In the genomic region with DNA sequence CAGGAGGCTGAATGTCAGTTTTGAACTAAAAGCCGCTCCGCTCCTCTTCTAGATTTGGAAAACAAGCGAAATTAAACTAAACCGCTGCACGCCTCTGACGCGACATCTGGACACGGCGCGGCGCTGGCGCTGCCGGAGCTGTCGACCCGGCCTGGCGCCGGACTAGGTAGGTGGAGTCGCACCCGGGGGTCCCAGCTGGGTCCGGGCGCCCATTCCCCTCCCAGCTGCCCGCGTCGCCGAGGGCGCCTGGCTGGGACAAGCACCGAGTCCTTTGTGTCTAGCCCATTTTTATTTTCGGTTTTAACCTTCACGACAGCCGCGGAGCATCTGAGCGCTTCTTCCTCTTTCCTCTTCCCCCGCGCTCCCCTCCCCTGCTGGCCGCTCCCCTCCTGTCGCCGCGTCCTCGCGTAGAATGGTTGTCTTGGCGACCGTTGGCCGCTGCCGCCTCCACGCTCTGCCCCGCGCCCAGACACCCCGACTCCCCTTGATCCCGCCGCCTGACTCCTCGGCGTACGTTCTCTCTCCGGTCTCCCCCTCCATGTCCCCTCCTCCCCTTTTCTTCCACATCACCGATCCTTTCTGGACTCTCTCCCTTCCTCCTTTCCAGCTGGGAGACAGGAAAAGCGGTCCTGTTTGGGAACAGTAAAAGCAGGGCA, we compare ENCODE assay signal across 8 cellular contexts. TPM values are rescaled to one million over a fixed set of nuclear protein-coding genes. Genes with fewer than 3 reads are reported as not detected.
DNase-seq lines count a peak whose midpoint lies in the region; ATAC-seq and TF ChIP-seq lines count a peak whose summit lies in the region.

No MANE protein-coding gene starts in this region.

- peak overlapping the region; percentile 99 for H3K27ac ChIP-seq in DND-41 (ENCODE audit: low read length)
- peak overlapping the region; percentile 100 for H3K27ac ChIP-seq in RWPE1
- no peak overlapping the region for H3K27ac ChIP-seq in cardiac muscle cell
- H3K27ac ChIP-seq in parathyroid adenoma: peak overlapping the region; percentile 74

- H4K20me1 ChIP-seq in DND-41 (ENCODE audit: insufficient read depth, low read length): peaks cover 18% of the 10 kb centered on the region; the same call in 1 of the 2 replicates

- H3K36me3 ChIP-seq in DND-41 (ENCODE audit: insufficient read depth, low read length) (peaks cover 36% of the 10 kb centered on the region), cardiac muscle cell (no peaks in the 10 kb centered on the region), parathyroid adenoma (ENCODE audit: control insufficient read depth, insufficient read depth, low read length) (no peaks in the 10 kb centered on the region)

- peak overlapping the region; percentile 97 for H3K9ac ChIP-seq in DND-41 (ENCODE audit: low read depth, low read length)
- H3K9ac ChIP-seq in parathyroid adenoma: no peak overlapping the region

- peaks cover 46% of the 10 kb centered on the region for H3K36me3 Mint-ChIP-seq in activated naive CD4-positive, alpha-beta T cell treated with anti-CD3 and anti-CD28 coated beads, Interleukin-2, amount 10 ng/mL, durations not matched to agents 7 days and 5 days

- CTCF ChIA-PET in RWPE1 (lab: Yijun Ruan, JAX): interaction anchor here (3.3 kb wide), 1 partner anchor 13 kb away, joined by 16 read pairs; a partner anchor contains a TSS
- CTCF ChIA-PET in activated naive CD4-positive, alpha-beta T cell treated with anti-CD3 and anti-CD28 coated beads, Interleukin-2, amount 10 ng/mL, durations not matched to agents 7 days and 5 days (lab: Charles Lee): interaction anchor here (0.9 to 2.1 kb wide), 7 partner anchors 12 to 183 kb away, joined by 3 to 7 read pairs (median 4); a partner anchor contains a TSS

- H3K4me3 ChIP-seq in DND-41 (ENCODE audit: low read depth in 1 of 2, low read length in 2 of 2) (peak overlapping the region; percentile 53 to 71), cardiac muscle cell (peak overlapping the region; percentile 40), parathyroid adenoma (ENCODE audit: low read depth, low read length) (peak overlapping the region; percentile 79)

- H3K79me2 ChIP-seq in DND-41 (ENCODE audit: insufficient read depth, low read length) (peaks cover 97% of the 10 kb centered on the region), parathyroid adenoma (no peaks in the 10 kb centered on the region)

- peaks cover 42% of the 10 kb centered on the region for H3K4me1 Mint-ChIP-seq in activated naive CD4-positive, alpha-beta T cell treated with anti-CD3 and anti-CD28 coated beads, Interleukin-2, amount 10 ng/mL, durations not matched to agents 7 days and 5 days

- H3K9me3 Mint-ChIP-seq in activated naive CD4-positive, alpha-beta T cell treated with anti-CD3 and anti-CD28 coated beads, Interleukin-2, amount 10 ng/mL, durations not matched to agents 7 days and 5 days: no peaks in the 10 kb centered on the region

- TF ChIP-seq CTCF in DND-41 (IDR thresholded peaks at IDR 0.05; ENCODE audit: borderline replicate concordance, extremely low read depth, low read length, poor library complexity, severe bottlenecking): no peak
- TF ChIP-seq CTCF in RWPE1 (conservative IDR thresholded peaks at IDR 0.05; ENCODE audit: low read depth): no peak
- no peak for TF ChIP-seq CTCF in cardiac muscle cell (IDR thresholded peaks at IDR 0.05; ENCODE audit: low read depth, low read length)
- no peak for TF ChIP-seq CTCF in parathyroid adenoma (IDR thresholded peaks at IDR 0.05)

- H3K9me3 ChIP-seq in DND-41 (ENCODE audit: insufficient read depth, low read length, severe bottlenecking) (no peaks in the 10 kb centered on the region), cardiac muscle cell (ENCODE audit: low read depth) (no peaks in the 10 kb centered on the region), parathyroid adenoma (ENCODE audit: control insufficient read depth, low read length) (no peaks in the 10 kb centered on the region)

- H3K4me3 Mint-ChIP-seq in activated naive CD4-positive, alpha-beta T cell treated with anti-CD3 and anti-CD28 coated beads, Interleukin-2, amount 10 ng/mL, durations not matched to agents 7 days and 5 days: peak overlapping the region; percentile 98

- ATAC-seq in DND-41 (ENCODE audit: insufficient read depth, low read depth): peak; percentile 60
- peak; percentile 83 for ATAC-seq in GM21515 (IDR thresholded peaks at IDR 0.05; ENCODE audit: unreplicated experiment)

- peak overlapping the region; percentile 64 for H2AFZ ChIP-seq in DND-41 (ENCODE audit: low read depth, low read length)
- peak overlapping the region; percentile 54 for H2AFZ ChIP-seq in parathyroid adenoma

- DNase-seq in DND-41: peak; percentile 90
- peak in 72 of 76 experiments; percentile 31 to 85 (median 75) for DNase-seq in HUDEP-2 (lab: John Stamatoyannopoulos, UW; ENCODE audit: unreplicated experiment in 76 of 76)
- peak; percentile 46 for DNase-seq in RWPE1 (ENCODE audit: low spot score)
- peak; percentile 94 for DNase-seq in activated naive CD4-positive, alpha-beta T cell treated with anti-CD3 and anti-CD28 coated beads, Interleukin-2, amount 10 ng/mL, durations not matched to agents 7 days and 5 days
- DNase-seq in cardiac muscle cell (ENCODE audit: low read depth in 1 of 2, low spot score in 1 of 2): peak; percentile 36 to 74
- DNase-seq in H4 (ENCODE audit: low spot score): no peak

- no peaks in the 10 kb centered on the region for H3K27me3 ChIP-seq in DND-41 (ENCODE audit: insufficient read depth, low read length, poor library complexity)
- H3K27me3 ChIP-seq in cardiac muscle cell: peaks cover 100% of the 10 kb centered on the region
- no peaks in the 10 kb centered on the region for H3K27me3 ChIP-seq in parathyroid adenoma (ENCODE audit: control insufficient read depth, insufficient read depth, low read length)

- peaks cover 58% of the 10 kb centered on the region for H3K27me3 Mint-ChIP-seq in activated naive CD4-positive, alpha-beta T cell treated with anti-CD3 and anti-CD28 coated beads, Interleukin-2, amount 10 ng/mL, durations not matched to agents 7 days and 5 days

- H3K4me2 ChIP-seq in DND-41 (ENCODE audit: insufficient read depth, low read length): peak overlapping the region; percentile 66
- peak overlapping the region; percentile 91 for H3K4me2 ChIP-seq in parathyroid adenoma (ENCODE audit: low read length)

- H3K4me1 ChIP-seq in DND-41 (ENCODE audit: insufficient read depth, low read length) (peaks cover 57% of the 10 kb centered on the region), cardiac muscle cell (ENCODE audit: low read depth) (no peaks in the 10 kb centered on the region), parathyroid adenoma (no peaks in the 10 kb centered on the region)

- POLR2A ChIA-PET in RWPE1 (lab: Yijun Ruan, JAX; ENCODE audit: low non-redundant PET): interaction anchor here (2.6 kb wide), 1 partner anchor 14 kb away, joined by 14 read pairs; a partner anchor contains a TSS

- peak overlapping the region; percentile 100 for H3K27ac Mint-ChIP-seq in activated naive CD4-positive, alpha-beta T cell treated with anti-CD3 and anti-CD28 coated beads, Interleukin-2, amount 10 ng/mL, durations not matched to agents 7 days and 5 days

RNA-seq across cellular contexts. Expression of a gene that starts 0.5 kb away (rescaled TPM):
- total RNA-seq in cardiac muscle cell: not detected in 2 replicates
- polyA plus RNA-seq in cardiac muscle cell: 0.44 TPM in 1 of 2 replicates, not detected in the other
- not detected in 2 replicates for total RNA-seq in H4 (2014; rRNA removed; shearing (Covaris generic))

RNA-seq across cellular contexts. Expression of a gene that starts 0.9 kb away (rescaled TPM):
- total RNA-seq in cardiac muscle cell: 0.25 and 0.27 TPM in 2 replicates
- not detected in 2 replicates for polyA plus RNA-seq in cardiac muscle cell
- total RNA-seq in H4 (2014; rRNA removed; shearing (Covaris generic)): 0.39 and 0.68 TPM in 2 replicates

RNA-seq across cellular contexts. Expression of a gene that starts 14.0 kb away (rescaled TPM):
- total RNA-seq in cardiac muscle cell: 1.8 and 2.5 TPM in 2 replicates
- polyA plus RNA-seq in cardiac muscle cell: 0.21 and 0.81 TPM in 2 replicates
- not detected in 2 replicates for total RNA-seq in H4 (2014; rRNA removed; shearing (Covaris generic))
